Comparison of ENCODE assay signal across 13 cellular contexts in the genomic region with DNA sequence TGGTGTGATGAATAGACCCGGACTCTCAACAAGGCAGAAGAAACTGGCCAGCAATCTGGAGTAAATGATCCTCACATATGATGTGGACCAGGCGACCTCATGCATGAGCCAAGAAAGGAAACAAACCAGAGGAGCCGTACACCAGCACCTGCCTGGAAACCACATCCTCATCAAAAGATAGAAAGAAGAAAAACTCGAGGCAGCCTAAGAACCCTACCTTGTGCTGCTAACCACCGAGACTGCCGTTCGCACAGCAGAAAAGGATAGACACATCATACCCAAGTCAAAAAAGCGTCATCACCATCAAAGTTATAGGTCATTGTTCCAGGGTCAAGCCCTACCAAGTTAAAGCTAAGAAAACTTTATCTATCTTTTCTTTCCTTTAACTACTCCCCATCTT.
A peak's percentile ranks its signal among the peaks of the same experiment; 100 is the strongest.
DNase-seq lines count a peak whose midpoint lies in the region; ATAC-seq, FAIRE-seq and TF ChIP-seq lines count a peak whose summit lies in the region.
"Had no signal": no experiment of that assay in that cellular context is flagged by ENCODE, and none has a peak within 500 bp of the region (broad histone marks: within the 10 kb centered on the region; RNA-seq: fewer than 3 reads in every experiment).

No MANE protein-coding gene starts in this region.

- FAIRE-seq in pancreas (lab: Jason Lieb, UNC), result no peak
- FAIRE-seq: K562 had no signal

- no TSS peak for BruUV-seq in Calu3 (replicated peaks; lab: Mats Ljungman, UMichigan)

- peaks cover 3% of the 10 kb centered on the region for H3K9me3 Mint-ChIP-seq in CD4-positive, alpha-beta T cell
- no peaks in the 10 kb centered on the region for H3K9me3 Mint-ChIP-seq in endothelial cell (ENCODE audit: unreplicated experiment)
- H3K9me3 Mint-ChIP-seq in Calu3 (ENCODE audit: low read depth, unreplicated experiment), result peaks cover 2% of the 10 kb centered on the region

- H3K4me3 Mint-ChIP-seq in CD4-positive, alpha-beta T cell, result peak overlapping the region; percentile 21
- H3K4me3 Mint-ChIP-seq in endothelial cell (ENCODE audit: unreplicated experiment) (peak overlapping the region; percentile 38), Calu3 (ENCODE audit: low read depth, unreplicated experiment) (no peak overlapping the region)

- no peak overlapping the region for H3K4me3 ChIP-seq in pancreas
- H3K4me3 ChIP-seq in foreskin fibroblast (ENCODE audit: low read depth in 1 of 2, low read length in 2 of 2), result no peak overlapping the region
- H3K4me3 ChIP-seq: body of pancreas, K562, upper lobe of left lung had no signal

- peak; percentile 97 for ATAC-seq in CD4-positive, alpha-beta T cell (ENCODE audit: poor library complexity)
- ATAC-seq in HG02852 (IDR thresholded peaks at IDR 0.05; ENCODE audit: unreplicated experiment) (peak; percentile 78), GM18511 (IDR thresholded peaks at IDR 0.05; ENCODE audit: unreplicated experiment) (no peak), pancreas (no peak)
- ATAC-seq: body of pancreas, K562 had no signal

- DNase-seq in CD4-positive, alpha-beta T cell, result peak; percentile 15 to 46 (median 30)
- DNase-seq in activated CD4-positive, alpha-beta T cell treated with anti-CD3 and anti-CD28 coated beads, Interleukin-2, amount 50 U/mL, for 1 hour, result peak; percentile 18
- no peak for DNase-seq in endothelial cell (ENCODE audit: low spot score)
- no peak for DNase-seq in pancreas
- no peak for DNase-seq in Calu3
- DNase-seq in foreskin fibroblast, result no peak
- DNase-seq: body of pancreas, hypothalamus, occipital lobe, upper lobe of left lung had no signal

- no peaks in the 10 kb centered on the region for H3K4me1 ChIP-seq in pancreas
- H3K4me1 ChIP-seq: body of pancreas had no signal

- peaks cover 43% of the 10 kb centered on the region for H3K4me1 Mint-ChIP-seq in CD4-positive, alpha-beta T cell (ENCODE audit: low read depth)
- peaks cover 7% of the 10 kb centered on the region for H3K4me1 Mint-ChIP-seq in endothelial cell (ENCODE audit: unreplicated experiment)
- no peaks in the 10 kb centered on the region for H3K4me1 Mint-ChIP-seq in Calu3 (ENCODE audit: low read depth, unreplicated experiment)

- 77 to 86% methylated on average over 8 of the region's 8 CpGs for WGBS in pancreas, 2 donors

- CTCF ChIA-PET in CD4-positive, alpha-beta T cell (lab: Charles Lee), result no interaction called here
- CTCF ChIA-PET in Calu3 (lab: Charles Lee), result no interaction called here

- H3K27me3 ChIP-seq in CD4-positive, alpha-beta T cell (ENCODE audit: control insufficient read depth, insufficient read depth, low read length), result no peaks in the 10 kb centered on the region
- H3K27me3 ChIP-seq in pancreas, result no peaks in the 10 kb centered on the region
- H3K27me3 ChIP-seq: body of pancreas, upper lobe of left lung had no signal

- peak overlapping the region; percentile 69 for H3K27ac Mint-ChIP-seq in CD4-positive, alpha-beta T cell
- no peak overlapping the region for H3K27ac Mint-ChIP-seq in endothelial cell (ENCODE audit: unreplicated experiment)
- no peak overlapping the region for H3K27ac Mint-ChIP-seq in Calu3 (ENCODE audit: unreplicated experiment)

- H3K36me3 Mint-ChIP-seq in CD4-positive, alpha-beta T cell (ENCODE audit: low read depth), result peaks cover 11% of the 10 kb centered on the region
- H3K36me3 Mint-ChIP-seq in endothelial cell (ENCODE audit: low read depth, unreplicated experiment), result peaks cover 5% of the 10 kb centered on the region
- no peaks in the 10 kb centered on the region for H3K36me3 Mint-ChIP-seq in Calu3 (ENCODE audit: insufficient read depth, unreplicated experiment)

- no peaks in the 10 kb centered on the region for H3K27me3 Mint-ChIP-seq in CD4-positive, alpha-beta T cell
- H3K27me3 Mint-ChIP-seq in endothelial cell (ENCODE audit: unreplicated experiment), result peaks cover 9% of the 10 kb centered on the region
- H3K27me3 Mint-ChIP-seq in Calu3 (ENCODE audit: unreplicated experiment), result no peaks in the 10 kb centered on the region

- no peak for TF ChIP-seq CTCF in CD4-positive, alpha-beta T cell (IDR thresholded peaks at IDR 0.05)
- no peak for TF ChIP-seq CTCF in endothelial cell (IDR thresholded peaks at IDR 0.05; ENCODE audit: unreplicated experiment)
- no peak for TF ChIP-seq CTCF in pancreas (IDR thresholded peaks at IDR 0.05)
- TF ChIP-seq CTCF in Calu3 (IDR thresholded peaks at IDR 0.05; ENCODE audit: unreplicated experiment), result no peak
- TF ChIP-seq CTCF in foreskin fibroblast (IDR thresholded peaks at IDR 0.05; ENCODE audit: low read depth, low read length), result no peak

- intact Hi-C loops in CD4-positive, alpha-beta T cell (cut with DNase I, micrococcal nuclease), result loop anchor here in 1 of 2 experiments (5.0 kb wide), 2 partner anchors 64 to 299 kb away; a partner anchor contains a TSS
- intact Hi-C loops in pancreas (cut with DNase I), result no loop called here
- intact Hi-C loops in Calu3 (cut with micrococcal nuclease; ENCODE audit: unreplicated experiment), result no loop called here

- no peaks in the 10 kb centered on the region for H3K9me3 ChIP-seq in CD4-positive, alpha-beta T cell (ENCODE audit: control insufficient read depth, low read length)
- no peaks in the 10 kb centered on the region for H3K9me3 ChIP-seq in pancreas
- H3K9me3 ChIP-seq: body of pancreas, upper lobe of left lung had no signal

- POLR2A ChIA-PET in CD4-positive, alpha-beta T cell (lab: Charles Lee), result interaction anchor here (0.9 to 2.1 kb wide), 4 partner anchors 13 to 135 kb away, joined by 3 to 13 read pairs (median 4); a partner anchor contains a TSS

- H3K27ac ChIP-seq in CD4-positive, alpha-beta T cell (ENCODE audit: low read depth, low read length), result no peak overlapping the region
- no peak overlapping the region for H3K27ac ChIP-seq in pancreas
- H3K27ac ChIP-seq: body of pancreas, upper lobe of left lung had no signal

- no peaks in the 10 kb centered on the region for H3K36me3 ChIP-seq in pancreas
- H3K36me3 ChIP-seq: upper lobe of left lung had no signal

Comparison
In these comparisons a context has a peak if more than half of its experiments do, and no peak if none do; other contexts are left out.
1. ATAC-seq: peak in CD4-positive, alpha-beta T cell (single experiment) and HG02852 (single experiment); none in GM18511 (single experiment) and pancreas (0 of 4).
2. DNase-seq: peak in CD4-positive, alpha-beta T cell (10 of 10) and activated CD4-positive, alpha-beta T cell treated with anti-CD3 and anti-CD28 coated beads, Interleukin-2, amount 50 U/mL, for 1 hour (single experiment); none in endothelial cell (single experiment), pancreas (0 of 6), Calu3 (single experiment) and foreskin fibroblast (0 of 2).